13 cellular contexts compared by ENCODE assay signal in the genomic region with DNA sequence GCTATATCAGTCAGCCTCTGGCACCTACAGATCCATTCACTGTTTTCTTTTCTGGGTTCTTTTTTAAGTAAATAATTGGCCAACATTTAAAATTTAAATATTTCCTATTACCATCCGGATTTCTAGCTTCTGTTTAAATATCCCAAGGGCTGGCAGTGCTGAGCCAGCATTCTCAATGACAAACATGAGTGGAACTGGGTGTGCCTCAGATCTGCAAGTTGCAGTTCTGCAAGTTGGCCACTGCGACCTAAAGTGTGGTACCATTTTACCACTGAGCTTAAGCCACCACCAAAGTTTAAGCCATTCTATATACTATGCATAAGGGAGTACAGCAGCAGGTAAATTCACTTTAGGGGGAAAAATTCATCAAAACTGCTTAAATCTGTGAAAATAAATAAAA. TPM values are rescaled to one million over a fixed set of nuclear protein-coding genes. Genes with fewer than 3 reads are reported as not detected.
DNase-seq lines count a peak whose midpoint lies in the region; ATAC-seq and TF ChIP-seq lines count a peak whose summit lies in the region.
"Not testable (repeated sequence)": the region's sequence is repeated elsewhere in the genome, so short reads cannot be mapped to it uniquely, and the experiment has no call there.
"Had no signal": no experiment of that assay in that cellular context is flagged by ENCODE, and none has a peak within 500 bp of the region (broad histone marks: within the 10 kb centered on the region; RNA-seq: fewer than 3 reads in every experiment).

No MANE protein-coding gene starts in this region.

- H3K27me3 Mint-ChIP-seq in CD14-positive monocyte (ENCODE audit: low read depth in 3 of 3); GM23338 (ENCODE audit: insufficient read depth, low read depth, poor library complexity); T-cell: not testable (repeated sequence)
- H3K27me3 Mint-ChIP-seq in naive thymus-derived CD4-positive, alpha-beta T cell: peaks cover 0 to 26% (median 0%) of the 10 kb centered on the region in 5 donors

- H3K9me3 ChIP-seq in right cardiac atrium (ENCODE audit: control insufficient read depth, low read length); naive thymus-derived CD4-positive, alpha-beta T cell (ENCODE audit: control insufficient read depth in 2 of 3, low read length in 3 of 3); transverse colon: not testable (repeated sequence)

- 49% methylated on average over 2 of the region's 2 CpGs for WGBS in right cardiac atrium
- 50% methylated on average over 2 of the region's 2 CpGs; no CpG with 5 or more reads in 1 of the 2 donors for WGBS in transverse colon (ENCODE audit: low coverage in 1 of 2), 2 donors

- intact Hi-C loops in CD14-positive monocyte (cut with micrococcal nuclease): not testable (repeated sequence)
- intact Hi-C loops in right cardiac atrium (cut with DNase I) (loop anchor here in 1 of 4 donors (5.0 kb wide), 1 partner anchor 48 kb away; no protein-coding TSS in a partner anchor), transverse colon (cut with DNase I; ENCODE audit: low total_unique reads) (loop anchor here (5.0 to 10.0 kb wide), 2 partner anchors 48 to 75 kb away; a partner anchor contains a TSS)
- intact Hi-C loops in naive thymus-derived CD4-positive, alpha-beta T cell (cut with micrococcal nuclease): loop anchor here in 1 of 2 donors (10.0 kb wide), 1 partner anchor 195 kb away; a partner anchor contains a TSS

- peaks cover 24% of the 10 kb centered on the region for H3K4me1 Mint-ChIP-seq in CD14-positive monocyte
- H3K4me1 Mint-ChIP-seq in GM23338; T-cell; naive thymus-derived CD4-positive, alpha-beta T cell: not testable (repeated sequence)

- H3K27ac ChIP-seq in GM23338 (ENCODE audit: low read depth); right cardiac atrium (ENCODE audit: low read length); naive thymus-derived CD4-positive, alpha-beta T cell (ENCODE audit: low read depth, low read length); transverse colon: not testable (repeated sequence)

- H3K27me3 ChIP-seq in GM23338 (ENCODE audit: insufficient read depth); right cardiac atrium (ENCODE audit: control insufficient read depth, insufficient read depth); naive thymus-derived CD4-positive, alpha-beta T cell (ENCODE audit: control insufficient read depth in 2 of 2, insufficient read depth in 2 of 2, low read length in 2 of 2); transverse colon: not testable (repeated sequence)

- not testable (repeated sequence) for H3K36me3 ChIP-seq in GM23338 (ENCODE audit: insufficient read depth); naive thymus-derived CD4-positive, alpha-beta T cell (ENCODE audit: control insufficient read depth in 2 of 3, insufficient read depth in 3 of 3, low read length in 3 of 3); transverse colon

- not testable (repeated sequence) for TF ChIP-seq POLR2A in transverse colon (IDR thresholded peaks at IDR 0.05)

- not testable (repeated sequence) for H3K4me3 Mint-ChIP-seq in CD14-positive monocyte; GM23338; T-cell; naive thymus-derived CD4-positive, alpha-beta T cell

- not testable (repeated sequence) for H3K4me3 ChIP-seq in GM23338; choroid plexus epithelial cell (ENCODE audit: low read depth, low read length); right cardiac atrium (ENCODE audit: low read length); naive thymus-derived CD4-positive, alpha-beta T cell (ENCODE audit: low read length); transverse colon

- TF ChIP-seq EP300 in transverse colon (IDR thresholded peaks at IDR 0.05; ENCODE audit: low read depth): not testable (repeated sequence)

- not testable (repeated sequence) for DNase-seq in CD14-positive monocyte (ENCODE audit: low spot score); GM23338 (ENCODE audit: low spot score); T-cell; choroid plexus epithelial cell (ENCODE audit: low read depth); naive thymus-derived CD4-positive, alpha-beta T cell; transverse colon
- peak; percentile 29 for DNase-seq in MV-4-11 (lab: John Stamatoyannopoulos, UW)
- DNase-seq in right cardiac atrium: peak in 1 of 3 donors; percentile 61

- peak; percentile 43 for TF ChIP-seq CTCF in CD14-positive monocyte (IDR thresholded peaks at IDR 0.05)
- peak in 1 of 2 experiments; percentile 25; a peak in 2 of 4 replicates for TF ChIP-seq CTCF in GM23338 (conservative IDR thresholded peaks at IDR 0.05; ENCODE audit: low read depth in 2 of 2)
- peak; percentile 19 for TF ChIP-seq CTCF in choroid plexus epithelial cell (conservative IDR thresholded peaks at IDR 0.05; ENCODE audit: low read depth, low read length)
- peak in 4 of 5 experiments; percentile 8 to 30 (median 11) for TF ChIP-seq CTCF in transverse colon (IDR thresholded peaks at IDR 0.05)

- H3K4me1 ChIP-seq in GM23338 (ENCODE audit: insufficient read depth); right cardiac atrium (ENCODE audit: control insufficient read depth, insufficient read depth, low read length); naive thymus-derived CD4-positive, alpha-beta T cell (ENCODE audit: control insufficient read depth in 2 of 2, insufficient read depth in 2 of 2, low read length in 2 of 2); transverse colon: not testable (repeated sequence)

- H3K4me2 ChIP-seq in GM23338: not testable (repeated sequence)

- H3F3A ChIP-seq in GM23338 (replicated peaks; ENCODE audit: low read depth): not testable (repeated sequence)

- H2AFZ ChIP-seq in GM23338: not testable (repeated sequence)

- H3K36me3 Mint-ChIP-seq in CD14-positive monocyte; GM23338 (ENCODE audit: low read depth); T-cell: not testable (repeated sequence)
- H3K36me3 Mint-ChIP-seq in naive thymus-derived CD4-positive, alpha-beta T cell: peaks cover 0 to 12% (median 3%) of the 10 kb centered on the region in 5 donors

- H4K20me1 ChIP-seq in GM23338 (replicated peaks; ENCODE audit: insufficient read depth): not testable (repeated sequence)

- POLR2A ChIA-PET in T-cell (lab: Charles Lee): not testable (repeated sequence)
- POLR2A ChIA-PET in naive thymus-derived CD4-positive, alpha-beta T cell (lab: Charles Lee): interaction anchor here (0.6 kb wide), 1 partner anchor 114 kb away, joined by 4 read pairs; no protein-coding TSS in a partner anchor

- not testable (repeated sequence) for H3K27ac Mint-ChIP-seq in CD14-positive monocyte; GM23338; T-cell; naive thymus-derived CD4-positive, alpha-beta T cell

- peak; percentile 71 for ATAC-seq in GM23338
- peak in 3 of 4 experiments; percentile 33 to 43 (median 43) for ATAC-seq in T-cell (replicated peaks in 1 of 4)
- ATAC-seq in right cardiac atrium: peak; percentile 41 to 43
- peak; percentile 70 for ATAC-seq in naive thymus-derived CD4-positive, alpha-beta T cell

- not testable (repeated sequence) for H3K9me2 ChIP-seq in GM23338 (ENCODE audit: insufficient read depth)

- H3K9me3 Mint-ChIP-seq in CD14-positive monocyte, T-cell: not testable (repeated sequence)
- peaks cover 27% of the 10 kb centered on the region; the same call in 2 of the 3 replicates for H3K9me3 Mint-ChIP-seq in GM23338
- H3K9me3 Mint-ChIP-seq in naive thymus-derived CD4-positive, alpha-beta T cell: peaks cover 0 to 24% (median 5%) of the 10 kb centered on the region in 11 donors

- in situ Hi-C loops in transverse colon (cut with MboI; ENCODE audit: low pct_ligation_motif_present in 1 of 4, low pct_unique_long_range_greater_than_20kb in 1 of 4, low sequenced_read_pairs in 3 of 4): not testable (repeated sequence)

- not testable (repeated sequence) for H3K79me2 ChIP-seq in GM23338 (replicated peaks; ENCODE audit: insufficient read depth)

- CTCF ChIA-PET in T-cell (lab: Charles Lee); naive thymus-derived CD4-positive, alpha-beta T cell (lab: Charles Lee): not testable (repeated sequence)

RNA-seq across cellular contexts. Expression of a gene that starts 31.2 kb away (rescaled TPM):
- polyA plus RNA-seq in CD14-positive monocyte: 10 to 100 TPM; 42.6 to 46.6 TPM
- total RNA-seq in GM23338 (2014; rRNA removed; shearing (Covaris generic)): 6.2 and 6.7 TPM in 2 replicates
- 12.9 and 14.3 TPM in 2 replicates for polyA plus RNA-seq in GM23338 (2016; fragmentation: Nextera tagmentation; extraction: Ambion mirVana)
- 10 to 100 TPM; 14.0 to 21.9 (median 16.4) TPM for total RNA-seq in T-cell
- 10 to 100 TPM; 15.5 to 23.6 (median 20.5) TPM for total RNA-seq in right cardiac atrium
- 44.2 TPM for polyA plus RNA-seq in right cardiac atrium
- total RNA-seq in naive thymus-derived CD4-positive, alpha-beta T cell: 10 to 100 TPM; 11.0 to 25.7 (median 16.8) TPM
- polyA plus RNA-seq in naive thymus-derived CD4-positive, alpha-beta T cell: 10 to 100 TPM; 11.7 to 21.0 TPM
- total RNA-seq in transverse colon: 10 to 100 TPM; 18.1 to 38.9 (median 27.6) TPM

RNA-seq across cellular contexts. Expression of a gene that starts 31.9 kb away (rescaled TPM):
- polyA plus RNA-seq in CD14-positive monocyte (not detected), GM23338 (2016; fragmentation: Nextera tagmentation; extraction: Ambion mirVana) (3.7 and 3.8 TPM in 2 replicates), right cardiac atrium (0.18 TPM)
- total RNA-seq in GM23338 (2014; rRNA removed; shearing (Covaris generic)): 9.7 and 11.8 TPM in 2 replicates
- total RNA-seq in T-cell (1 to 10 TPM in 1 of 5 donors, under 1 TPM in 4; 0.38 to 1.9 (median 0.59) TPM), right cardiac atrium (under 1 TPM; 0.17 to 0.45 (median 0.17) TPM), transverse colon (1 to 10 TPM in 3 of 4 donors, under 1 TPM in 1; 0.20 to 4.1 (median 3.0) TPM)
- 1 to 10 TPM in 2 of 5 experiments, under 1 TPM in 3; 0.08 to 1.7 (median 0.27) TPM for total RNA-seq in naive thymus-derived CD4-positive, alpha-beta T cell
- polyA plus RNA-seq in naive thymus-derived CD4-positive, alpha-beta T cell: not detected
- polyA plus RNA-seq: AG04450 had no signal

RNA-seq across cellular contexts. Expression of a gene that starts 51.4 kb away (rescaled TPM):
- not detected for polyA plus RNA-seq in CD14-positive monocyte
- total RNA-seq in GM23338 (2014; rRNA removed; shearing (Covaris generic)): not detected in 2 replicates
- polyA plus RNA-seq in GM23338 (2016; fragmentation: Nextera tagmentation; extraction: Ambion mirVana): 0.16 TPM in 1 of 2 replicates, not detected in the other
- total RNA-seq in T-cell: not detected
- under 1 TPM in 1 of 4 donors, not detected in 3; 0.14 TPM for total RNA-seq in right cardiac atrium
- 0.16 TPM for polyA plus RNA-seq in right cardiac atrium
- under 1 TPM in 1 of 5 experiments, not detected in 4; 0.12 TPM for total RNA-seq in naive thymus-derived CD4-positive, alpha-beta T cell
- polyA plus RNA-seq in naive thymus-derived CD4-positive, alpha-beta T cell: not detected
- 1 to 10 TPM in 1 of 4 donors, not detected in 3; 3.4 TPM for total RNA-seq in transverse colon
- total RNA-seq: glomerular endothelial cell, left cardiac atrium, LHCN-M2, suprapubic skin had no signal
- polyA plus RNA-seq: AG04450 had no signal
